Comparison of ENCODE assay signal across 8 cellular contexts in the genomic region with DNA sequence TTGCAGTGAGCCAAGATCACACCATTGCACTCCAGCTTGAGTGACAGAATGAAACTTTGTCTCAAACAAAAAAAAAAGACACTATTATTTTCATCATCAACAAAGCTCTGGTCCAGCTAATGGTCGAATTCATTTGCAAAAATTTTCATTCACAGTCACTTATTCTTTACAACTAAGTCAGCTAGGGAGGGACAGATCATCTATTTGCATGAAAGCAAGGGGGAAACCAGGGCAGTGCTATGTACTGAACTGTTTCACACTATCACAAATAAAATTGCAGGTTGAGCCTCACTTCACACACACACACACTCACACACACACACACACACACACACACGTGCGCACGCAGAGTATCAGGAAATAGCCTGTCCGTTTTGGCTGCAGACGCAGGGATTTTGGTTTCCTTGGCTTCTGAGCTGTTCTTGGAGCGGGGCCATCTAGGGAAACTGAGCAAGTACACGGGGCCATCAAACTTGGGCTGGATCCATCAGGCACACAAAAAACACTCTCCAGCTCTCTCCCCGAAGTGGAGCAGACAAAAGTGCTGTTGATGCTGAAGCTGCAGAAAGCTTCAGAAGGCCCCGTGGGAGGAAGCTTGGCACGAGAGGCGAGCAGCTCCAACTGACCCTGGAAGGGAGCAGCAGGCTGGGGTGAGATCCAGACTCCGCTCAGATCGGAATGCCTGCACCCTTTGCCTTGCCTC. TPM values are rescaled to one million over a fixed set of nuclear protein-coding genes. Genes with fewer than 3 reads are reported as not detected.
DNase-seq lines count a peak whose midpoint lies in the region; ATAC-seq, FAIRE-seq and TF ChIP-seq lines count a peak whose summit lies in the region.

No MANE protein-coding gene starts in this region.

- intact Hi-C loops in body of pancreas (cut with DNase I), result no loop called here

- H3K27ac ChIP-seq in body of pancreas (no peak overlapping the region), small intestine (ENCODE audit: low read depth in 1 of 2, low read length in 1 of 2) (no peak overlapping the region)

- DNase-seq in GM03348 (ENCODE audit: low spot score) (peak; percentile 87), body of pancreas (peak; percentile 41 to 66 (median 62)), hypothalamus (lab: John Stamatoyannopoulos, UW) (peak in 47 of 51 donors; percentile 3 to 81 (median 37)), small intestine (peak; percentile 12), NCI-H2171 treated with DMSO at 0.1 percent for 48 hours (lab: John Stamatoyannopoulos, UW) (no peak), NCI-H1417 (lab: John Stamatoyannopoulos, UW) (no peak)

- H3K36me3 ChIP-seq in body of pancreas (replicated peaks in 1 of 2; ENCODE audit: insufficient read depth in 1 of 2, low read depth in 2 of 2) (no peaks in the 10 kb centered on the region), small intestine (ENCODE audit: control insufficient read depth in 2 of 2, insufficient read depth in 2 of 2, low read length in 2 of 2) (no peaks in the 10 kb centered on the region)

- H3K27me3 ChIP-seq in body of pancreas, result no peaks in the 10 kb centered on the region
- no peaks in the 10 kb centered on the region for H3K27me3 ChIP-seq in small intestine (ENCODE audit: control insufficient read depth in 2 of 2, insufficient read depth in 2 of 2, low read length in 2 of 2)

- FAIRE-seq in small intestine (lab: Jason Lieb, UNC), result no peak

- H3K4me1 ChIP-seq in body of pancreas (peaks cover 8% of the 10 kb centered on the region), small intestine (ENCODE audit: control insufficient read depth in 2 of 2, insufficient read depth in 1 of 2, low read depth in 1 of 2, low read length in 1 of 2) (no peaks in the 10 kb centered on the region)

- no peak for TF ChIP-seq POLR2A in body of pancreas (IDR thresholded peaks at IDR 0.05)

- 20 to 22% methylated on average over 5 to 14 of the region's 14 CpGs for WGBS in body of pancreas, 2 donors
- WGBS in small intestine, 3 donors, result 42 to 51% (median 47%) methylated on average over 14 of the region's 14 CpGs

- ATAC-seq in body of pancreas, result peak; percentile 61
- ATAC-seq in HG02588 (IDR thresholded peaks at IDR 0.05; ENCODE audit: unreplicated experiment), result no peak
- no peak for ATAC-seq in GM21825 (IDR thresholded peaks at IDR 0.05; ENCODE audit: unreplicated experiment)

- H3K9me3 ChIP-seq in body of pancreas (no peaks in the 10 kb centered on the region), small intestine (ENCODE audit: control insufficient read depth, low read depth) (no peaks in the 10 kb centered on the region)

- H3K4me3 ChIP-seq in body of pancreas (no peak overlapping the region), small intestine (ENCODE audit: low read depth in 1 of 2, low read length in 2 of 2) (no peak overlapping the region)

- TF ChIP-seq CTCF in body of pancreas (IDR thresholded peaks at IDR 0.05), result no peak

RNA-seq across cellular contexts. Expression of gene HELZ, which starts 44.3 kb away (rescaled TPM):
- 10 to 100 TPM; 21.0 to 34.6 TPM for total RNA-seq in body of pancreas
- polyA plus RNA-seq in small intestine, result 1 to 10 TPM; 2.7 to 4.3 (median 2.9) TPM

Comparison
In these comparisons a context has a peak if more than half of its experiments do, and no peak if none do; other contexts are left out.
1. DNase-seq: peak in GM03348 (single experiment), body of pancreas (4 of 4), hypothalamus (47 of 51) and small intestine (single experiment); none in NCI-H2171 treated with DMSO at 0.1 percent for 48 hours (single experiment) and NCI-H1417 (0 of 3).